In the genomic region with DNA sequence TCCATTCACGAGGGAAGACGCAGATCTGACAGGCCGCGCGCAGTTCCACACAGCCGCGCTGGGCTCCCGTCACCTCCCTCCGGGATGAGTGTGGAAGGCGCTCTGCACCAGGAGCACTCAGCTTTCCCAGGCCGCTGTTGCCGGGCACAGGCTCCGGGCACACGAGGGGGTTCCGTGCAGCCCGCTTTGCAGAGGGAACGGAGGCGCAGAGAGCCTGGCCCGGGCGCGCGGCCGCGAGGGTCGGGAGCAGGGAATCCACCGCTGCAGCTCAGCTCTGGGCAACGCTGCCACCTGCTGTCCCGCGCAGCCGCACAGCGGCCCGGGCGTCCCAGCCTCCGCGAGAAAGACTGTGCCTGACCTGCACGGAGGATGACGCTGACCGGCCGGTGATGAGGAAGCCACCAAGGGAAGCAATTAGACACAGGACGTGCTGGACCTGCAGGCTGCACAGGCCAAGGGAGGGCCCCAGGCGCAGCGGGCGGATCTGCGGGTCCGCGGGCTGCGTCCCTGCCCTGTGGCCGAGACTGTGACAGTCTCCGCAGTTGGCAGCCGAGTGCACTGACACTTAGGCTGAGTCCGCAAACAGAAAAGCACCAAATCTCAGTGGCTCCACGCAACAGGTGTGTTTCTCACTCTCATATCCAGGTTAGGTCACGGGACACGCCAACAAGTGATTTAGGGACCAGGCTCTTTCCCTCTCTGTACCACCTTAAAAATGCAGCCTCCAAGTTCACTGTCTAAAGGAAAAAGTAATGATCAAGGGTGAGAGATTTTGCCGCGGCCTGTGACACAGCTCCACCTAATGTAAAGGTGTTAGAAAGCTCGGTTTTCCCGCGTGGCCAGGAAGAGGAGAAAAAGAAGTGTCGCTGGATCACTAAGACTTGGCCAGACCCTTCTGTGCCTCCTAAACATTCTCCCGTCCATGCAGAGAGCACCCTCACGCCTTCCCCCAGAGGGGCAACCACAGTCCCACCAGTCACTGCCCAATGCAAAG, we compare ENCODE assay signal across 8 cellular contexts.
DNase-seq lines count a peak whose midpoint lies in the region; ATAC-seq and TF ChIP-seq lines count a peak whose summit lies in the region.

No MANE protein-coding gene starts in this region.

- H3K27me3 Mint-ChIP-seq in stimulated activated memory B cell treated with anti-CD40 and anti-IgM and Interleukin-4, amounts not matched to agents 10 μg/mL and 1 μg/mL and 100 μg/mL, for 72 hours: peaks cover 50% of the 10 kb centered on the region

- H3K27me3 ChIP-seq in mammary epithelial cell (ENCODE audit: insufficient read depth, low read length) (peaks cover 19% of the 10 kb centered on the region), kidney epithelial cell (ENCODE audit: control insufficient read depth, insufficient read depth, low read length) (peaks cover 25% of the 10 kb centered on the region)

- H3K36me3 ChIP-seq in mammary epithelial cell (ENCODE audit: insufficient read depth, low read length) (no peaks in the 10 kb centered on the region), kidney epithelial cell (ENCODE audit: control insufficient read depth, insufficient read depth, low read length) (no peaks in the 10 kb centered on the region)

- no peaks in the 10 kb centered on the region for H3K36me3 Mint-ChIP-seq in stimulated activated memory B cell treated with anti-CD40 and anti-IgM and Interleukin-4, amounts not matched to agents 10 μg/mL and 1 μg/mL and 100 μg/mL, for 72 hours

- H3K79me2 ChIP-seq in mammary epithelial cell (ENCODE audit: insufficient read depth, low read length): no peaks in the 10 kb centered on the region

- peaks cover 8% of the 10 kb centered on the region for H3K4me1 ChIP-seq in mammary epithelial cell (ENCODE audit: insufficient read depth, low read length)

- DNase-seq in AG09309 (ENCODE audit: low read depth) (no peak), NCI-H69 (lab: John Stamatoyannopoulos, UW) (peak; percentile 82), mammary epithelial cell (peak; percentile 66), kidney epithelial cell (ENCODE audit: low read depth) (no peak), NK-92 (lab: John Stamatoyannopoulos, UW; ENCODE audit: unreplicated experiment) (no peak)

- H3K4me3 ChIP-seq in AG09309 (ENCODE audit: control insufficient read depth, low read depth, low read length): no peak overlapping the region
- H3K4me3 ChIP-seq in mammary epithelial cell (replicated peaks in 1 of 3; ENCODE audit: insufficient read depth in 1 of 3, low read depth in 2 of 3, low read length in 3 of 3): peak overlapping the region; percentile 19 to 51 (median 50)
- H3K4me3 ChIP-seq in kidney epithelial cell (ENCODE audit: low read depth, low read length): peak overlapping the region; percentile 54

- H4K20me1 ChIP-seq in mammary epithelial cell (ENCODE audit: insufficient read depth, low read length): no peaks in the 10 kb centered on the region

- peaks cover 12% of the 10 kb centered on the region for H3K4me1 Mint-ChIP-seq in stimulated activated memory B cell treated with anti-CD40 and anti-IgM and Interleukin-4, amounts not matched to agents 10 μg/mL and 1 μg/mL and 100 μg/mL, for 72 hours

- in situ Hi-C loops in mammary epithelial cell (cut with MboI; ENCODE audit: low sequenced_read_pairs in 2 of 2): no loop called here

- TF ChIP-seq CTCF in AG09309 (IDR thresholded peaks at IDR 0.05; ENCODE audit: control insufficient read depth, insufficient read depth, low read depth, low read length, missing control alignments) (peak; percentile 15), mammary epithelial cell (conservative IDR thresholded peaks at IDR 0.05 in 1 of 2, IDR thresholded peaks at IDR 0.05 in 1 of 2; ENCODE audit: extremely low read depth in 1 of 2, insufficient read depth in 1 of 2, low read depth in 1 of 2, low read length in 2 of 2) (peak; percentile 45 to 89), kidney epithelial cell (IDR thresholded peaks at IDR 0.05; ENCODE audit: insufficient read depth, low read length, poor library complexity, severe bottlenecking) (peak; percentile 63)

- peak overlapping the region; percentile 99 for H3K4me2 ChIP-seq in mammary epithelial cell (ENCODE audit: insufficient read depth, low read depth, low read length)

- dilution Hi-C loops in mammary epithelial cell (cut with HindIII; ENCODE audit: low sequenced_read_pairs): no loop called here

- no TSS peak for BruUV-seq in mammary epithelial cell (replicated peaks; lab: Mats Ljungman, UMichigan)

- H3K27ac Mint-ChIP-seq in stimulated activated memory B cell treated with anti-CD40 and anti-IgM and Interleukin-4, amounts not matched to agents 10 μg/mL and 1 μg/mL and 100 μg/mL, for 72 hours: no peak overlapping the region

- H3K27ac ChIP-seq in mammary epithelial cell (ENCODE audit: insufficient read depth, low read depth, low read length): no peak overlapping the region

- 1% methylated on average over 39 of the region's 62 CpGs for WGBS in mammary epithelial cell (ENCODE audit: low coverage, missing lambda C conversion rate)

- no peak overlapping the region for H3K9ac ChIP-seq in mammary epithelial cell (ENCODE audit: insufficient read depth, low read length)

- peak overlapping the region; percentile 55 for H3K4me3 Mint-ChIP-seq in stimulated activated memory B cell treated with anti-CD40 and anti-IgM and Interleukin-4, amounts not matched to agents 10 μg/mL and 1 μg/mL and 100 μg/mL, for 72 hours

- H3K9me3 ChIP-seq in mammary epithelial cell (replicated peaks; ENCODE audit: insufficient read depth, low read length): no peaks in the 10 kb centered on the region

- ATAC-seq in GM18498 (IDR thresholded peaks at IDR 0.05; ENCODE audit: unreplicated experiment): peak; percentile 82
- ATAC-seq in HG02973 (IDR thresholded peaks at IDR 0.05; ENCODE audit: unreplicated experiment): peak; percentile 78
- ATAC-seq in stimulated activated memory B cell treated with anti-CD40 and anti-IgM and Interleukin-4, amounts not matched to agents 10 μg/mL and 1 μg/mL and 100 μg/mL, for 72 hours: peak; percentile 60

- intact Hi-C loops in mammary epithelial cell (cut with micrococcal nuclease): loop anchor here (2.0 kb wide), 1 partner anchor 118 kb away; no protein-coding TSS in a partner anchor

- peaks cover 3% of the 10 kb centered on the region for H3K9me3 Mint-ChIP-seq in stimulated activated memory B cell treated with anti-CD40 and anti-IgM and Interleukin-4, amounts not matched to agents 10 μg/mL and 1 μg/mL and 100 μg/mL, for 72 hours

- CTCF ChIA-PET in mammary epithelial cell (lab: Charles Lee; ENCODE audit: low non-redundant PET): interaction anchor here (0.6 kb wide), 1 partner anchor 472 kb away, joined by 3 read pairs; no protein-coding TSS in a partner anchor

- peak overlapping the region; percentile 91 for H2AFZ ChIP-seq in mammary epithelial cell (ENCODE audit: low read depth, low read length)

Comparison
In these comparisons a context has a peak if more than half of its experiments do, and no peak if none do; other contexts are left out.
1. DNase-seq: peak in NCI-H69 (single experiment) and mammary epithelial cell (single experiment); none in AG09309 (single experiment), kidney epithelial cell (single experiment) and NK-92 (single experiment).
2. CTCF ChIP-seq: peak in every context shown above with its lines; median percentile 67 in mammary epithelial cell; 63 in kidney epithelial cell; 15 in AG09309.
3. Peak in every context shown above with its lines, with median percentiles within 50 percentile points of each other: ATAC-seq.